Comparison of ENCODE assay signal across 9 cellular contexts in genomic region chr6:89144358-89145041, GRCh38. TPM values are rescaled to one million over a fixed set of nuclear protein-coding genes. Genes with fewer than 3 reads are reported as not detected.
A peak's percentile ranks its signal among the peaks of the same experiment; 100 is the strongest.
DNase-seq lines count a peak whose midpoint lies in the region; ATAC-seq and TF ChIP-seq lines count a peak whose summit lies in the region.
"Had no signal": no experiment of that assay in that cellular context is flagged by ENCODE, and none has a peak within 500 bp of the region (broad histone marks: within the 10 kb centered on the region; RNA-seq: fewer than 3 reads in every experiment).

No MANE protein-coding gene starts in this region.

- H3K4me3 ChIP-seq in dorsolateral prefrontal cortex, result peak overlapping the region in 19 of 59 donors; percentile 71 to 93 (median 87)

- H3K27me3 ChIP-seq in dorsolateral prefrontal cortex, result no peaks in the 10 kb centered on the region
- H3K27me3 ChIP-seq: neutrophil had no signal

- ATAC-seq in GM19455 (IDR thresholded peaks at IDR 0.05; ENCODE audit: unreplicated experiment), result peak; percentile 42
- ATAC-seq in HG03565 (IDR thresholded peaks at IDR 0.05; ENCODE audit: unreplicated experiment), result peak; percentile 51
- no peak for ATAC-seq in GM18858 (IDR thresholded peaks at IDR 0.05; ENCODE audit: unreplicated experiment)

- peak overlapping the region in 3 of 59 donors; percentile 1 to 24 (median 12) for H3K27ac ChIP-seq in dorsolateral prefrontal cortex
- H3K27ac ChIP-seq: neutrophil had no signal

- TF ChIP-seq POLR2A in erythroblast (IDR thresholded peaks at IDR 0.05; ENCODE audit: low read length), result no peak

- TF ChIP-seq CTCF in dorsolateral prefrontal cortex (IDR thresholded peaks at IDR 0.05 in 54 of 56, conservative IDR thresholded peaks at IDR 0.05 in 2 of 56; ENCODE audit: low read depth in 1 of 56, partially characterized antibody in 56 of 56), result no peak

- intact Hi-C loops in dorsolateral prefrontal cortex (cut with DNase I), result loop anchor here in 1 of 2 donors (5.0 kb wide), 2 partner anchors 62 to 162 kb away; partner anchors contain the start of gene PNRC1

- DNase-seq in Daoy (ENCODE audit: low read depth) (peak; percentile 8), erythroblast (lab: John Stamatoyannopoulos, UW) (peak; percentile 42 to 79), NCI-H2196 treated with DMSO at 0.1 percent for 48 hours (lab: John Stamatoyannopoulos, UW; ENCODE audit: unreplicated experiment) (no peak), cerebellum (ENCODE audit: low spot score) (no peak), dorsolateral prefrontal cortex (no peak)

RNA-seq across cellular contexts. Expression of gene PM20D2, which starts 1.4 kb away (rescaled TPM):
- total RNA-seq in Daoy (2014; rRNA removed; shearing (Covaris generic)), result 15.5 and 15.9 TPM in 2 replicates
- 22.3 TPM for total RNA-seq in cerebellum
- total RNA-seq in dorsolateral prefrontal cortex, result 10 to 100 TPM in 15 of 120 experiments, 1 to 10 TPM in 105; 4.7 to 11.2 (median 8.2) TPM

RNA-seq across cellular contexts. Expression of gene SRSF12, which starts 26.6 kb away (rescaled TPM):
- 0.36 and 0.51 TPM in 2 replicates for total RNA-seq in Daoy (2014; rRNA removed; shearing (Covaris generic))
- 38.0 TPM for total RNA-seq in cerebellum
- total RNA-seq in dorsolateral prefrontal cortex, result 10 to 100 TPM in 100 of 120 experiments, 1 to 10 TPM in 20; 5.9 to 23.4 (median 13.3) TPM

Comparison
In these comparisons a context has a peak if more than half of its experiments do, and no peak if none do; other contexts are left out.
1. DNase-seq: peak in Daoy (single experiment) and erythroblast (2 of 2); none in NCI-H2196 treated with DMSO at 0.1 percent for 48 hours (single experiment), cerebellum (single experiment) and dorsolateral prefrontal cortex (0 of 10).